1 cellular context compared by ENCODE assay signal in genomic region chr15:92903956-92904831, GRCh38.
TF ChIP-seq lines count a peak whose summit lies in the region.

No MANE protein-coding gene starts in this region.

TF ChIP-seq in IMR-90, 13 proteins besides CTCF, POLR2A, EP300 and RAD21 (continued from another document):
- TF ChIP-seq ELK1 (IDR thresholded peaks at IDR 0.05; ENCODE audit: borderline replicate concordance, low read depth, low read length) (no peak), MXI1 (IDR thresholded peaks at IDR 0.05; ENCODE audit: borderline replicate concordance, low read depth, low read length) (peak; percentile 80; the same call in 1 of the 2 replicates), RFX5 (IDR thresholded peaks at IDR 0.05; ENCODE audit: low read depth, low read length) (peak; percentile 97)
